ENCODE assay signal across 14 cellular contexts in the genomic region with DNA sequence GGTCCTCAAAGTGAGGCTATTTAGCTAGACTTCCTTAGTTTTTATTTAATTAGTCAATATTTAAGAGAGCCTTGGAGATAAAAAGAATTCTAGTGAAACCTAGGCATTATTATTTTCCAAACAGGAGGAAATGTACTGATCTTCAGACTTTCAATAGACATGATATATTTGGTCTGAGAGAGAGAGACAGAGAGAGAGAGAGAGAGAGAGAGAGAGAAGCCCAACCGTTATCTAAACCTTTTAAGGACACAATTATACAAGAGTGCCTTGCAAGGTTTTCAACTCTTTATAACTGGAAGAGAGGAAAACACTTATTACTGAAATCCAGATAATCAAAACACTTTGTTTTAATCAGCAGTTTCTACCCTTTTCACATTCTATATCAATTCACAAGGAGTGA.
"Had no signal": no experiment of that assay in that cellular context is flagged by ENCODE, and none has a peak within 500 bp of the region (broad histone marks: within the 10 kb centered on the region; RNA-seq: fewer than 3 reads in every experiment).

No MANE protein-coding gene starts in this region.

- H3K4me1 ChIP-seq: testis had no signal

- ATAC-seq: foreskin keratinocyte; mucosa of descending colon; psoas muscle; stimulated activated naive CD8-positive, alpha-beta T cell treated with anti-CD3 and anti-CD28 coated beads, Interleukin-15, amount 100 ng/mL, for 72 hours had no signal

- H3K4me3 Mint-ChIP-seq: immature natural killer cell had no signal

- H3K27ac ChIP-seq: foreskin keratinocyte, psoas muscle, right lobe of liver, SJSA1, testis, VCaP had no signal

- H3K9me3 ChIP-seq: mucosa of descending colon, psoas muscle, right lobe of liver, SJSA1, testis had no signal

- H3K36me3 ChIP-seq: right lobe of liver, SJSA1 had no signal

- H3K36me3 Mint-ChIP-seq: immature natural killer cell had no signal

- H3K9me3 Mint-ChIP-seq: immature natural killer cell; stimulated activated naive CD8-positive, alpha-beta T cell treated with anti-CD3 and anti-CD28 coated beads, Interleukin-15, amount 100 ng/mL, for 72 hours had no signal

- DNase-seq: activated CD4-positive, alpha-beta T cell treated with anti-CD3 and anti-CD28 coated beads for 4 hours; activated T-cell treated with anti-CD3 and anti-CD28 coated beads, Interleukin-2, amount 50 U/mL, for 48 hours; foreskin keratinocyte; immature natural killer cell; mucosa of descending colon; psoas muscle; right lobe of liver; stimulated activated CD4-positive, alpha-beta T cell treated with anti-CD3 and anti-CD28 coated beads, Interleukin-2, amount 100 ng/mL, for 24 hours; stimulated activated naive CD8-positive, alpha-beta T cell treated with anti-CD3 and anti-CD28 coated beads, Interleukin-15, amount 100 ng/mL, for 72 hours; SW 1271; testis had no signal

- H3K27me3 Mint-ChIP-seq: stimulated activated naive CD8-positive, alpha-beta T cell treated with anti-CD3 and anti-CD28 coated beads, Interleukin-15, amount 100 ng/mL, for 72 hours had no signal

- H3K4me3 ChIP-seq: lung, mucosa of descending colon, psoas muscle, right lobe of liver, SJSA1, testis had no signal
